12 cellular contexts compared by ENCODE assay signal in genomic region chr9:3337515-3337914, GRCh38.
DNase-seq lines count a peak whose midpoint lies in the region; ATAC-seq and TF ChIP-seq lines count a peak whose summit lies in the region.
"Had no signal": no experiment of that assay in that cellular context is flagged by ENCODE, and none has a peak within 500 bp of the region (broad histone marks: within the 10 kb centered on the region; RNA-seq: fewer than 3 reads in every experiment).

No MANE protein-coding gene starts in this region.

- H3K23ac ChIP-seq in mesendoderm (ENCODE audit: low read length) = no peak overlapping the region

- no peaks in the 10 kb centered on the region for H3K79me1 ChIP-seq in mesendoderm (ENCODE audit: low read length)

- no CpG with 5 or more reads among the region's 1 CpG for WGBS in mesendoderm (ENCODE audit: extremely low coverage, insufficient coverage, low lambda C conversion rate)

- no peaks in the 10 kb centered on the region for H3K36me3 ChIP-seq in mesendoderm (ENCODE audit: control insufficient read depth, insufficient read depth, low read length)
- H3K36me3 ChIP-seq: Peyer's patch had no signal

- peaks cover 0 to 2% (median 0%) of the 10 kb centered on the region in 6 donors for H3K9me3 Mint-ChIP-seq in immature natural killer cell

- no peak overlapping the region for H3K27ac ChIP-seq in mesendoderm (ENCODE audit: low read depth, low read length)

- H3K4me3 ChIP-seq in AG10803 (ENCODE audit: low read length) = no peak overlapping the region
- H3K4me3 ChIP-seq in mesendoderm (ENCODE audit: low read length) = no peak overlapping the region
- H3K4me3 ChIP-seq: K562, Peyer's patch had no signal

- no peak overlapping the region for H3K9ac ChIP-seq in mesendoderm (ENCODE audit: low read length)

- H4K8ac ChIP-seq in mesendoderm (ENCODE audit: low read depth, low read length) = no peak overlapping the region

- no peak overlapping the region for H4K5ac ChIP-seq in mesendoderm (ENCODE audit: low read length)

- H2BK15ac ChIP-seq in mesendoderm (replicated peaks; ENCODE audit: low read depth) = no peak overlapping the region

- H3K4me1 Mint-ChIP-seq in immature natural killer cell = peaks cover 1 to 10% of the 10 kb centered on the region in 2 donors

- H2AK5ac ChIP-seq in mesendoderm (ENCODE audit: low read length) = no peak overlapping the region

- H2BK5ac ChIP-seq in mesendoderm (ENCODE audit: low read length) = no peak overlapping the region

- H3K27me3 ChIP-seq in mesendoderm (ENCODE audit: insufficient read depth, low read length, poor library complexity) = no peaks in the 10 kb centered on the region
- H3K27me3 ChIP-seq: Peyer's patch had no signal

- H3K27me3 Mint-ChIP-seq in immature natural killer cell (ENCODE audit: low read depth in 3 of 3) = no peaks in the 10 kb centered on the region

- no peak overlapping the region for H3K4me3 Mint-ChIP-seq in immature natural killer cell

- no peak overlapping the region for H3K56ac ChIP-seq in mesendoderm (ENCODE audit: low read length)

- H3K79me2 ChIP-seq in mesendoderm (ENCODE audit: control insufficient read depth, insufficient read depth, low read length) = no peaks in the 10 kb centered on the region

- TF ChIP-seq CTCF in AG10803 (conservative IDR thresholded peaks at IDR 0.05; ENCODE audit: low read length) = no peak

- peaks cover 0 to 2% (median 0%) of the 10 kb centered on the region in 3 donors for H3K36me3 Mint-ChIP-seq in immature natural killer cell

- H3K4me2 ChIP-seq in mesendoderm (ENCODE audit: low read length) = no peak overlapping the region

- H3K18ac ChIP-seq in mesendoderm (ENCODE audit: low read length) = no peak overlapping the region

- no peak overlapping the region for H2BK120ac ChIP-seq in mesendoderm (ENCODE audit: low read depth, low read length)

- DNase-seq in AG10803 (ENCODE audit: low read depth) (peak; percentile 62), M059J (ENCODE audit: low read depth) (peak; percentile 56), epidermal melanocyte (ENCODE audit: insufficient read length, low spot score) (peak; percentile 25), mesendoderm (no peak), HuH-7 (ENCODE audit: low spot score) (no peak), immature natural killer cell (no peak)
- no peak for DNase-seq in effector CD8-positive, alpha-beta T cell (lab: John Stamatoyannopoulos, UW)
- DNase-seq: activated effector memory CD4-positive, alpha-beta T cell treated with anti-CD3 and anti-CD28 coated beads, Interleukin-2, amount 50 U/mL, for 16 hours; DMS79; Peyer's patch had no signal

- peak overlapping the region in 1 of 6 donors; percentile 8 for H3K27ac Mint-ChIP-seq in immature natural killer cell

- peak overlapping the region; percentile 9 for H3K4ac ChIP-seq in mesendoderm (ENCODE audit: low read depth, low read length)

- H3K4me1 ChIP-seq in mesendoderm (ENCODE audit: control insufficient read depth, low read depth, low read length) = no peaks in the 10 kb centered on the region
- H3K4me1 ChIP-seq: Peyer's patch had no signal

- ATAC-seq in GM18519 (IDR thresholded peaks at IDR 0.05; ENCODE audit: low FRiP score, unreplicated experiment) = no peak
- ATAC-seq: K562 had no signal

Comparison
In these comparisons a context has a peak if more than half of its experiments do, and no peak if none do; other contexts are left out.
1. DNase-seq: peak in AG10803 (single experiment), M059J (single experiment) and epidermal melanocyte (single experiment); none in mesendoderm (single experiment), HuH-7 (single experiment), effector CD8-positive, alpha-beta T cell (single experiment) and immature natural killer cell (0 of 3).